2 cellular contexts compared by ENCODE assay signal in genomic region chr2:57396364-57397098, GRCh38.
TF ChIP-seq lines count a peak whose summit lies in the region.

No MANE protein-coding gene starts in this region.

TF ChIP-seq in A549, 52 proteins besides CTCF, POLR2A, EP300 and RAD21 (continued from another document):
- TF ChIP-seq BCL3 (IDR thresholded peaks at IDR 0.05) (no peak), CEBPB (IDR thresholded peaks at IDR 0.05) (no peak), HOXB13 (CRISPR knock-in tag; IDR thresholded peaks at IDR 0.05; ENCODE audit: low read depth) (no peak), ZNF302 (CRISPR knock-in tag; IDR thresholded peaks at IDR 0.05) (no peak), HMGXB4 (CRISPR knock-in tag; IDR thresholded peaks at IDR 0.05; ENCODE audit: borderline replicate concordance) (no peak), MAFK (IDR thresholded peaks at IDR 0.05; ENCODE audit: partially characterized antibody) (peak; percentile 84), CBX8 (IDR thresholded peaks at IDR 0.05) (no peak), NFE2L2 (conservative IDR thresholded peaks at IDR 0.05; ENCODE audit: low read length) (peak; percentile 88), ZC3H11A (IDR thresholded peaks at IDR 0.05) (no peak), CBX2 (IDR thresholded peaks at IDR 0.05; ENCODE audit: borderline replicate concordance, low read depth) (no peak), CHD4 (IDR thresholded peaks at IDR 0.05; ENCODE audit: borderline replicate concordance) (no peak), RFX5 (IDR thresholded peaks at IDR 0.05) (no peak)

TF ChIP-seq in H1, 55 proteins besides CTCF, POLR2A, EP300 and RAD21 (continued from another document):
- TF ChIP-seq RBBP5 (IDR thresholded peaks at IDR 0.05; ENCODE audit: borderline replicate concordance, low read depth, low read length), result no peak
- TF ChIP-seq POU5F1 (IDR thresholded peaks at IDR 0.05; ENCODE audit: low read depth, low read length), result no peak
- no peak for TF ChIP-seq EGR1 (IDR thresholded peaks at IDR 0.05; ENCODE audit: borderline replicate concordance, low read depth, low read length)
- TF ChIP-seq, protein P1, sequence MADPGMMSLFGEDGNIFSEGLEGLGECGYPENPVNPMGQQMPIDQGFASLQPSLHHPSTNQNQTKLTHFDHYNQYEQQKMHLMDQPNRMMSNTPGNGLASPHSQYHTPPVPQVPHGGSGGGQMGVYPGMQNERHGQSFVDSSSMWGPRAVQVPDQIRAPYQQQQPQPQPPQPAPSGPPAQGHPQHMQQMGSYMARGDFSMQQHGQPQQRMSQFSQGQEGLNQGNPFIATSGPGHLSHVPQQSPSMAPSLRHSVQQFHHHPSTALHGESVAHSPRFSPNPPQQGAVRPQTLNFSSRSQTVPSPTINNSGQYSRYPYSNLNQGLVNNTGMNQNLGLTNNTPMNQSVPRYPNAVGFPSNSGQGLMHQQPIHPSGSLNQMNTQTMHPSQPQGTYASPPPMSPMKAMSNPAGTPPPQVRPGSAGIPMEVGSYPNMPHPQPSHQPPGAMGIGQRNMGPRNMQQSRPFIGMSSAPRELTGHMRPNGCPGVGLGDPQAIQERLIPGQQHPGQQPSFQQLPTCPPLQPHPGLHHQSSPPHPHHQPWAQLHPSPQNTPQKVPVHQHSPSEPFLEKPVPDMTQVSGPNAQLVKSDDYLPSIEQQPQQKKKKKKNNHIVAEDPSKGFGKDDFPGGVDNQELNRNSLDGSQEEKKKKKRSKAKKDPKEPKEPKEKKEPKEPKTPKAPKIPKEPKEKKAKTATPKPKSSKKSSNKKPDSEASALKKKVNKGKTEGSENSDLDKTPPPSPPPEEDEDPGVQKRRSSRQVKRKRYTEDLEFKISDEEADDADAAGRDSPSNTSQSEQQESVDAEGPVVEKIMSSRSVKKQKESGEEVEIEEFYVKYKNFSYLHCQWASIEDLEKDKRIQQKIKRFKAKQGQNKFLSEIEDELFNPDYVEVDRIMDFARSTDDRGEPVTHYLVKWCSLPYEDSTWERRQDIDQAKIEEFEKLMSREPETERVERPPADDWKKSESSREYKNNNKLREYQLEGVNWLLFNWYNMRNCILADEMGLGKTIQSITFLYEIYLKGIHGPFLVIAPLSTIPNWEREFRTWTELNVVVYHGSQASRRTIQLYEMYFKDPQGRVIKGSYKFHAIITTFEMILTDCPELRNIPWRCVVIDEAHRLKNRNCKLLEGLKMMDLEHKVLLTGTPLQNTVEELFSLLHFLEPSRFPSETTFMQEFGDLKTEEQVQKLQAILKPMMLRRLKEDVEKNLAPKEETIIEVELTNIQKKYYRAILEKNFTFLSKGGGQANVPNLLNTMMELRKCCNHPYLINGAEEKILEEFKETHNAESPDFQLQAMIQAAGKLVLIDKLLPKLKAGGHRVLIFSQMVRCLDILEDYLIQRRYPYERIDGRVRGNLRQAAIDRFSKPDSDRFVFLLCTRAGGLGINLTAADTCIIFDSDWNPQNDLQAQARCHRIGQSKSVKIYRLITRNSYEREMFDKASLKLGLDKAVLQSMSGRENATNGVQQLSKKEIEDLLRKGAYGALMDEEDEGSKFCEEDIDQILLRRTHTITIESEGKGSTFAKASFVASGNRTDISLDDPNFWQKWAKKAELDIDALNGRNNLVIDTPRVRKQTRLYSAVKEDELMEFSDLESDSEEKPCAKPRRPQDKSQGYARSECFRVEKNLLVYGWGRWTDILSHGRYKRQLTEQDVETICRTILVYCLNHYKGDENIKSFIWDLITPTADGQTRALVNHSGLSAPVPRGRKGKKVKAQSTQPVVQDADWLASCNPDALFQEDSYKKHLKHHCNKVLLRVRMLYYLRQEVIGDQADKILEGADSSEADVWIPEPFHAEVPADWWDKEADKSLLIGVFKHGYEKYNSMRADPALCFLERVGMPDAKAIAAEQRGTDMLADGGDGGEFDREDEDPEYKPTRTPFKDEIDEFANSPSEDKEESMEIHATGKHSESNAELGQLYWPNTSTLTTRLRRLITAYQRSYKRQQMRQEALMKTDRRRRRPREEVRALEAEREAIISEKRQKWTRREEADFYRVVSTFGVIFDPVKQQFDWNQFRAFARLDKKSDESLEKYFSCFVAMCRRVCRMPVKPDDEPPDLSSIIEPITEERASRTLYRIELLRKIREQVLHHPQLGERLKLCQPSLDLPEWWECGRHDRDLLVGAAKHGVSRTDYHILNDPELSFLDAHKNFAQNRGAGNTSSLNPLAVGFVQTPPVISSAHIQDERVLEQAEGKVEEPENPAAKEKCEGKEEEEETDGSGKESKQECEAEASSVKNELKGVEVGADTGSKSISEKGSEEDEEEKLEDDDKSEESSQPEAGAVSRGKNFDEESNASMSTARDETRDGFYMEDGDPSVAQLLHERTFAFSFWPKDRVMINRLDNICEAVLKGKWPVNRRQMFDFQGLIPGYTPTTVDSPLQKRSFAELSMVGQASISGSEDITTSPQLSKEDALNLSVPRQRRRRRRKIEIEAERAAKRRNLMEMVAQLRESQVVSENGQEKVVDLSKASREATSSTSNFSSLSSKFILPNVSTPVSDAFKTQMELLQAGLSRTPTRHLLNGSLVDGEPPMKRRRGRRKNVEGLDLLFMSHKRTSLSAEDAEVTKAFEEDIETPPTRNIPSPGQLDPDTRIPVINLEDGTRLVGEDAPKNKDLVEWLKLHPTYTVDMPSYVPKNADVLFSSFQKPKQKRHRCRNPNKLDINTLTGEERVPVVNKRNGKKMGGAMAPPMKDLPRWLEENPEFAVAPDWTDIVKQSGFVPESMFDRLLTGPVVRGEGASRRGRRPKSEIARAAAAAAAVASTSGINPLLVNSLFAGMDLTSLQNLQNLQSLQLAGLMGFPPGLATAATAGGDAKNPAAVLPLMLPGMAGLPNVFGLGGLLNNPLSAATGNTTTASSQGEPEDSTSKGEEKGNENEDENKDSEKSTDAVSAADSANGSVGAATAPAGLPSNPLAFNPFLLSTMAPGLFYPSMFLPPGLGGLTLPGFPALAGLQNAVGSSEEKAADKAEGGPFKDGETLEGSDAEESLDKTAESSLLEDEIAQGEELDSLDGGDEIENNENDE (IDR thresholded peaks at IDR 0.05; ENCODE audit: insufficient replicate concordance, low read length), result no peak
- TF ChIP-seq MAFK (IDR thresholded peaks at IDR 0.05; ENCODE audit: low read depth, low read length), result peak; percentile 81; the same call in 1 of the 2 replicates
- TF ChIP-seq RFX5 (IDR thresholded peaks at IDR 0.05; ENCODE audit: borderline replicate concordance, low read depth, low read length), result no peak
- TF ChIP-seq CHD2 (IDR thresholded peaks at IDR 0.05; ENCODE audit: low read length), result no peak
